Comparison of ENCODE assay signal across 9 cellular contexts in the genomic region with DNA sequence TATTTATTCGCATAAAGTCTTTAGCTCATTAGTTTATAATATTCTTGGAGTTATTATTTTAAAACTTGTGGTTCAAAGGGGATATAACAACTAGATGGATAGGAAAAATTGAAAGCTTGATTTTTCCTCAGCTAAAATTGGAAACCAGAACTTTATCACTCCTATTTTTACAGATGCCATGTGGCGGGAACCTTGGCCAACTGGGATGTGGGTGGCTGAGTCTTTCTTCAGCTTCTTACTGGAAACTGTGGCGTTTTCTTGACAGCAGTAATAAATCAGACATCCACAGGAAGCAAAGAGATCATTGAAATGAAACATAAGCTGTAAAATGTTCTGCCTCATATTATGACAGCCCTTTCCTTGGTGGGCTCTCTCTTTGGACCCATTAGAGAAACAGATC.
"Had no signal": no experiment of that assay in that cellular context is flagged by ENCODE, and none has a peak within 500 bp of the region (broad histone marks: within the 10 kb centered on the region; RNA-seq: fewer than 3 reads in every experiment).

No MANE protein-coding gene starts in this region.

- H3K4me3 ChIP-seq: GM23248, HAP-1, K562 had no signal

- DNase-seq: GM23248, GOT3, H7, HFFc6, IMR-90 had no signal

- H3K27ac Mint-ChIP-seq: HFFc6 had no signal

- H3K36me3 ChIP-seq: HAP-1 had no signal

- H3K9ac ChIP-seq: GM23248 had no signal

- H3K9me3 Mint-ChIP-seq: HFFc6 had no signal

- H3K4me3 Mint-ChIP-seq: HFFc6 had no signal

- H3K9me3 ChIP-seq: HAP-1 had no signal

- H3K4me1 ChIP-seq: HAP-1 had no signal

- H3K27ac ChIP-seq: GM23248 had no signal

- H2AFZ ChIP-seq: GM23248 had no signal

- FAIRE-seq: HTR-8/SVneo, K562 had no signal

- ATAC-seq: HCT116, K562 had no signal
